ENCODE assay signal across 8 cellular contexts in the genomic region with DNA sequence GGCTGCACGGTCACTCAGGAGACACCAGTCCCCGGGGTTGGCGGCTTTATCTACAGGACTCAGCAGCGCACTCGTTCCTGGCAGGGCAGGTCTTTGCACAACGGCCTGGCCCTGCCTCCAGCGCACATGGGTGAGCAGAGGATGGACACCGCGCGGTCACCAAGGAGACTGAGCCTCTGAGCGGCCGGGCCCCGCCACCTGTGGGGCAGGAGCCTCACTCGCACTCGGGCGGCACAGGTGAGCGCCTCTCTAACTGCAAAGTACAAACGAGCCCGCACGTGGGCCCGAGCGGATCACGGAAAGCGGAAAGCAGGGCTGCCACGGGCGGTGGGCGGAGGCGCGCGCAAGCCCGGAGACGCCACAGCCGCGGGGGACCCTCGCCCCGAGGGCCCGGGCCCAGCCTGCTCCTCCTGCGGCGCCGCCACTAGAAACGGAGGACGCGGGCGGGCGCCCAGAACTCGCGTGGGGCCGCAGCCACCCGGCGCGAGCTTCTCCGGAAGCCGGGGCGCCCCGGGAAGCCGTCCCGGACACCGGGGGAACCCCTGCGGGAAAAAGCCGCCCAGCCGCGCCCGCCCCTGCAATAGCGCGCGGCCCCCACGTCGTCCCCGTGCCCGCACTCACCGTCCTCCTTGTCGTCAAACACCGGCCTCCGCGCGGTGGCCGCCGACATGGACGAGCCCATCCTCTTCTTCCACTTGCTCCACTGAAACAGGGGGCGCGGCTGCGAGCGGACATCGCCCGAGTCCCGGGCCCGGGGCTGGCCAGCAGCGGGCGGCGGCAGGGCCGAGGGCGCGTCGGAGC.
A peak's percentile ranks its signal among the peaks of the same experiment; 100 is the strongest.
DNase-seq lines count a peak whose midpoint lies in the region; ATAC-seq and TF ChIP-seq lines count a peak whose summit lies in the region.

No MANE protein-coding gene starts in this region.

- H3K36me3 ChIP-seq in brain microvascular endothelial cell (replicated peaks), result no peaks in the 10 kb centered on the region

- in situ Hi-C loops in brain microvascular endothelial cell (cut with HindIII; ENCODE audit: low pct_ligation_motif_present, low sequenced_read_pairs), result no loop called here

- ATAC-seq in HG03108 (IDR thresholded peaks at IDR 0.05; ENCODE audit: unreplicated experiment), result peak; percentile 14

- no peaks in the 10 kb centered on the region for H3K27me3 ChIP-seq in brain microvascular endothelial cell (replicated peaks)

- no peak for TF ChIP-seq CTCF in brain microvascular endothelial cell (IDR thresholded peaks at IDR 0.05; ENCODE audit: low read depth, low read length, missing control alignments)

- H3K4me3 ChIP-seq in brain microvascular endothelial cell (ENCODE audit: low read depth, low read length), result peak overlapping the region; percentile 51

- peak; percentile 30 for DNase-seq in NCI-H82 (lab: John Stamatoyannopoulos, UW)
- DNase-seq in NCI-H82 treated with DMSO at 0.1 percent for 48 hours (lab: John Stamatoyannopoulos, UW; ENCODE audit: unreplicated experiment), result no peak
- DNase-seq in T-helper 1 cell, result peak in 4 of 5 donors; percentile 13 to 34 (median 28)
- DNase-seq in brain microvascular endothelial cell, result no peak
- DNase-seq in kidney glomerular epithelial cell (lab: John Stamatoyannopoulos, UW), result peak; percentile 29
- peak; percentile 41 to 59 for DNase-seq in stimulated activated CD4-positive, alpha-beta T cell treated with anti-CD3 and anti-CD28 coated beads, Interleukin-4, amount 100 ng/mL, for 4 hours
- no peak for DNase-seq in NK-92 (lab: John Stamatoyannopoulos, UW; ENCODE audit: unreplicated experiment)

- H3K27ac ChIP-seq in brain microvascular endothelial cell, result no peak overlapping the region

Comparison
In these comparisons a context has a peak if more than half of its experiments do, and no peak if none do; other contexts are left out.
1. DNase-seq: peak in NCI-H82 (single experiment), T-helper 1 cell (4 of 5), kidney glomerular epithelial cell (single experiment) and stimulated activated CD4-positive, alpha-beta T cell treated with anti-CD3 and anti-CD28 coated beads, Interleukin-4, amount 100 ng/mL, for 4 hours (2 of 2); none in NCI-H82 treated with DMSO at 0.1 percent for 48 hours (single experiment), brain microvascular endothelial cell (single experiment) and NK-92 (single experiment).